In the genomic region with DNA sequence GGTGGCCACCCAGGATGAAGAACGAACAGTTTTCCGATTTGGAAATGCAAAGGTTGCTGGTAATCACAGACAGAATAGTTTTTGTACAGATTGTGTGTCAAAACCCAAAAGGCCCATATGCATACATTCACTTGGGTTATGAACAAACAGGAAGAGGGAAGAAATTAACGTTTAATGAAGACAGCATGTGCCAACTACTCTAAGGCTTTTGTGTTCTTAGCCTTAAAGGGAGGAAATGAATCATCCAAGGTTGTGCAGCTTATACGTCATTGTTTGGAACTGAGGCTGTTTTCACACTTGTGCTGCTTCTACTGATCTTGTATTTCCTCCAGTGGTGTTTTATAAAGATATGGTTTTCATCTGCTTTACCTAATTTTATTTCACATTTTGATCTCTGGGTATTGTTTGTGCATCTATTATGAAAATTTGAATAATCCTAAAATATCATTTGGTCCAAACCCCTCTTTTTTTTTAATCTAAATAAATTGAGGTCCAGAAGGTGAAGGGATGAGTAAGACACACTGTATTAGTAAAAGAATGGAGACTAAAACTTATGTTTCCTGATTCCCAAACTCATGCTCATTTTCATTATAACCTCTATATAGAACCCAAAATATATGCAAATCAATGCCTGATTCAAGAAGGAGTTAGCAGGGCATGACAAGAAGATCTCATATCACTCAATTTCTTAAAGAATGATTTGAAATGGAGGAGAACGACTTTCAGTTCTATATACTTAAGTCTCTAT, we compare ENCODE assay signal across 9 cellular contexts.
A peak's percentile ranks its signal among the peaks of the same experiment; 100 is the strongest.
DNase-seq lines count a peak whose midpoint lies in the region; TF ChIP-seq lines count a peak whose summit lies in the region.
"Had no signal": no experiment of that assay in that cellular context is flagged by ENCODE, and none has a peak within 500 bp of the region (broad histone marks: within the 10 kb centered on the region; RNA-seq: fewer than 3 reads in every experiment).

No MANE protein-coding gene starts in this region.

- H3K4me1 ChIP-seq in Loucy (ENCODE audit: insufficient read depth, low read length, poor library complexity, severe bottlenecking) (peaks cover 21% of the 10 kb centered on the region), thyroid gland (no peaks in the 10 kb centered on the region)

- H3K36me3 ChIP-seq in Loucy (ENCODE audit: insufficient read depth, low read length): no peaks in the 10 kb centered on the region
- H3K36me3 ChIP-seq in thyroid gland: no peaks in the 10 kb centered on the region

- DNase-seq in GM04504 (ENCODE audit: low read depth) (peak; percentile 10), dedifferentiated amniotic fluid mesenchymal stem cell (ENCODE audit: extremely low spot score) (peak; percentile 43), renal cortical epithelial cell (ENCODE audit: low read depth) (peak; percentile 96), thyroid gland (no peak), HuH-7 (ENCODE audit: low spot score) (no peak)
- no peak for DNase-seq in T-helper 2 cell treated with Interferon-gamma antibody and Interleukin-4, amounts not matched to agents 5 μg/mL and 100 μg/mL, for 36 hours (ENCODE audit: low spot score)
- DNase-seq: activated naive CD4-positive, alpha-beta T cell; SK-N-SH had no signal

- no peaks in the 10 kb centered on the region for H3K79me2 ChIP-seq in Loucy (ENCODE audit: insufficient read depth, low read length)

- peaks cover 2% of the 10 kb centered on the region for H3K4me1 Mint-ChIP-seq in T-helper 2 cell treated with Interferon-gamma antibody and Interleukin-4, amounts not matched to agents 5 μg/mL and 100 μg/mL, for 36 hours (ENCODE audit: low read depth)

- TF ChIP-seq CTCF in Loucy (conservative IDR thresholded peaks at IDR 0.05; ENCODE audit: low read length) (no peak), thyroid gland (IDR thresholded peaks at IDR 0.05) (no peak)

- H3K27me3 Mint-ChIP-seq in T-helper 2 cell treated with Interferon-gamma antibody and Interleukin-4, amounts not matched to agents 5 μg/mL and 100 μg/mL, for 36 hours (ENCODE audit: low read depth): no peaks in the 10 kb centered on the region

- no peak for TF ChIP-seq POLR2A in thyroid gland (IDR thresholded peaks at IDR 0.05)

- no peaks in the 10 kb centered on the region for H4K20me1 ChIP-seq in Loucy (ENCODE audit: insufficient read depth, low read length, poor library complexity, severe bottlenecking)

- H3K9ac ChIP-seq in Loucy (ENCODE audit: low read depth, low read length, poor library complexity, severe bottlenecking): no peak overlapping the region
- H3K9ac ChIP-seq: SK-N-SH had no signal

- H3K27me3 ChIP-seq in Loucy (ENCODE audit: insufficient read depth, low read length, poor library complexity, severe bottlenecking): no peaks in the 10 kb centered on the region
- no peaks in the 10 kb centered on the region for H3K27me3 ChIP-seq in thyroid gland

- no peak overlapping the region for H3K27ac Mint-ChIP-seq in T-helper 2 cell treated with Interferon-gamma antibody and Interleukin-4, amounts not matched to agents 5 μg/mL and 100 μg/mL, for 36 hours

- no peaks in the 10 kb centered on the region for H3K9me2 ChIP-seq in Loucy (replicated peaks; ENCODE audit: low read depth, low read length)
- H3K9me2 ChIP-seq: SK-N-SH had no signal

- intact Hi-C loops in thyroid gland (cut with DNase I): no loop called here

- H3K4me3 ChIP-seq in Loucy (ENCODE audit: low read length, poor library complexity, severe bottlenecking) (no peak overlapping the region), thyroid gland (replicated peaks in 1 of 3) (no peak overlapping the region)

- H3F3A ChIP-seq in Loucy (ENCODE audit: low read depth): no peaks in the 10 kb centered on the region

- no peaks in the 10 kb centered on the region for H3K9me3 Mint-ChIP-seq in T-helper 2 cell treated with Interferon-gamma antibody and Interleukin-4, amounts not matched to agents 5 μg/mL and 100 μg/mL, for 36 hours

- H3K9me3 ChIP-seq in Loucy (ENCODE audit: insufficient read depth, low read depth, low read length): no peaks in the 10 kb centered on the region
- H3K9me3 ChIP-seq in thyroid gland: no peaks in the 10 kb centered on the region
- H3K9me3 ChIP-seq: SK-N-SH had no signal

- peak overlapping the region; percentile 38 for H3K4me2 ChIP-seq in Loucy (ENCODE audit: low read depth, low read length, poor library complexity, severe bottlenecking)
- H3K4me2 ChIP-seq: SK-N-SH had no signal

- 70 to 72% methylated on average over 5 of the region's 5 CpGs for WGBS in thyroid gland, 2 donors

- no peak overlapping the region for H3K4me3 Mint-ChIP-seq in T-helper 2 cell treated with Interferon-gamma antibody and Interleukin-4, amounts not matched to agents 5 μg/mL and 100 μg/mL, for 36 hours

- no peak overlapping the region for H3K27ac ChIP-seq in thyroid gland

- H3K36me3 Mint-ChIP-seq in T-helper 2 cell treated with Interferon-gamma antibody and Interleukin-4, amounts not matched to agents 5 μg/mL and 100 μg/mL, for 36 hours (ENCODE audit: low read depth): no peaks in the 10 kb centered on the region

- peak overlapping the region; percentile 81 for H2AFZ ChIP-seq in Loucy (ENCODE audit: low read length)

Comparison
In these comparisons a context has a peak if more than half of its experiments do, and no peak if none do; other contexts are left out.
1. DNase-seq: peak in GM04504 (single experiment), dedifferentiated amniotic fluid mesenchymal stem cell (single experiment) and renal cortical epithelial cell (single experiment); none in thyroid gland (0 of 2), HuH-7 (single experiment) and T-helper 2 cell treated with Interferon-gamma antibody and Interleukin-4, amounts not matched to agents 5 μg/mL and 100 μg/mL, for 36 hours (single experiment).